Comparison of ENCODE assay signal across 8 cellular contexts in genomic region chr2:24920813-24921441, GRCh38. TPM values are rescaled to one million over a fixed set of nuclear protein-coding genes. Genes with fewer than 3 reads are reported as not detected.
DNase-seq lines count a peak whose midpoint lies in the region; ATAC-seq, FAIRE-seq and TF ChIP-seq lines count a peak whose summit lies in the region.

No MANE protein-coding gene starts in this region.

- intact Hi-C loops in body of pancreas (cut with DNase I), result no loop called here

- no peak overlapping the region for H3K9ac ChIP-seq in neuronal stem cell (ENCODE audit: low read depth, low read length, poor library complexity)

- TF ChIP-seq CTCF in BE2C (IDR thresholded peaks at IDR 0.05; ENCODE audit: low read depth, low read length), result peak; percentile 59
- TF ChIP-seq CTCF in body of pancreas (IDR thresholded peaks at IDR 0.05), result no peak

- no peak overlapping the region for H2BK15ac ChIP-seq in neuronal stem cell (ENCODE audit: low read length)

- H3K18ac ChIP-seq in neuronal stem cell (ENCODE audit: low read length), result peak overlapping the region; percentile 52

- H2BK120ac ChIP-seq in neuronal stem cell (ENCODE audit: low read depth, low read length), result no peak overlapping the region

- DNase-seq in BE2C (no peak), GM18507 (ENCODE audit: extremely low spot score, insufficient read length, low read depth) (no peak), SHP77 (lab: John Stamatoyannopoulos, UW) (peak; percentile 40 to 54), neuronal stem cell (ENCODE audit: low spot score) (no peak), body of pancreas (no peak), NCI-H187 (lab: John Stamatoyannopoulos, UW) (no peak)
- no peak for DNase-seq in effector memory CD4-positive, alpha-beta T cell

- H3K36me3 ChIP-seq in BE2C, result no peaks in the 10 kb centered on the region
- H3K36me3 ChIP-seq in effector memory CD4-positive, alpha-beta T cell (ENCODE audit: control insufficient read depth, insufficient read depth, low read length), result no peaks in the 10 kb centered on the region
- peaks cover 13 to 26% of the 10 kb centered on the region in 2 donors for H3K36me3 ChIP-seq in neuronal stem cell (replicated peaks in 1 of 2; ENCODE audit: control insufficient read depth in 2 of 2, insufficient read depth in 2 of 2, low read length in 2 of 2)
- no peaks in the 10 kb centered on the region for H3K36me3 ChIP-seq in body of pancreas (replicated peaks in 1 of 2; ENCODE audit: insufficient read depth in 1 of 2, low read depth in 2 of 2)

- H3K14ac ChIP-seq in neuronal stem cell (ENCODE audit: low read length), result no peak overlapping the region

- no peak for TF ChIP-seq POLR2A in body of pancreas (IDR thresholded peaks at IDR 0.05)

- no CpG with 5 or more reads among the region's 13 CpGs for WGBS in neuronal stem cell (ENCODE audit: extremely low coverage in 2 of 2, insufficient read length in 2 of 2, insufficient replicate concordance in 1 of 2), 2 donors
- WGBS in body of pancreas, 2 donors, result 27% methylated on average over 12 to 13 of the region's 13 CpGs

- H2AFZ ChIP-seq in neuronal stem cell (ENCODE audit: low read length), result peak overlapping the region; percentile 94

- H3K23ac ChIP-seq in neuronal stem cell (ENCODE audit: low read depth, low read length, poor library complexity), result no peak overlapping the region

- no peak overlapping the region for H4K91ac ChIP-seq in neuronal stem cell (ENCODE audit: low read depth, low read length, poor library complexity)

- peak overlapping the region; percentile 34 for H3K27ac ChIP-seq in effector memory CD4-positive, alpha-beta T cell (ENCODE audit: insufficient read depth, low read length, poor library complexity, severe bottlenecking)
- H3K27ac ChIP-seq in neuronal stem cell (replicated peaks; ENCODE audit: low read length) (no peak overlapping the region), body of pancreas (peak overlapping the region in 1 of 4 donors; percentile 4)

- H3K4me1 ChIP-seq in BE2C (no peaks in the 10 kb centered on the region), neuronal stem cell (ENCODE audit: control insufficient read depth in 2 of 2, insufficient read depth in 1 of 2, low read depth in 1 of 2, low read length in 2 of 2) (peaks cover 2 to 11% of the 10 kb centered on the region in 2 donors), body of pancreas (peaks cover 13% of the 10 kb centered on the region)
- peaks cover 32% of the 10 kb centered on the region for H3K4me1 ChIP-seq in effector memory CD4-positive, alpha-beta T cell (ENCODE audit: control insufficient read depth, insufficient read depth, low read length, poor library complexity, severe bottlenecking)

- no peak for ATAC-seq in GM19463 (IDR thresholded peaks at IDR 0.05; ENCODE audit: unreplicated experiment)
- no peak for ATAC-seq in body of pancreas

- H4K8ac ChIP-seq in neuronal stem cell (ENCODE audit: low read depth, low read length), result no peak overlapping the region

- peak overlapping the region; percentile 68 for H3K4me2 ChIP-seq in neuronal stem cell (ENCODE audit: insufficient read depth, low read length, poor library complexity, severe bottlenecking)

- no peak overlapping the region for H2AK5ac ChIP-seq in neuronal stem cell (ENCODE audit: low read depth, low read length)

- no peak overlapping the region for H3K4ac ChIP-seq in neuronal stem cell (ENCODE audit: low read length)

- H3K27me3 ChIP-seq in BE2C, result no peaks in the 10 kb centered on the region
- H3K27me3 ChIP-seq in effector memory CD4-positive, alpha-beta T cell (replicated peaks; ENCODE audit: control insufficient read depth, insufficient read depth, low read length, poor library complexity, severe bottlenecking), result no peaks in the 10 kb centered on the region
- H3K27me3 ChIP-seq in neuronal stem cell (ENCODE audit: control insufficient read depth in 3 of 3, insufficient read depth in 3 of 3, low read depth in 1 of 3, low read length in 3 of 3), result peaks cover 0 to under 1% (median 0%) of the 10 kb centered on the region in 3 experiments
- H3K27me3 ChIP-seq in body of pancreas, result no peaks in the 10 kb centered on the region

- no peak overlapping the region for H2BK5ac ChIP-seq in neuronal stem cell (ENCODE audit: low read length)

- no peaks in the 10 kb centered on the region for H3K9me3 ChIP-seq in BE2C
- no peaks in the 10 kb centered on the region for H3K9me3 ChIP-seq in effector memory CD4-positive, alpha-beta T cell (ENCODE audit: control insufficient read depth, low read length)
- H3K9me3 ChIP-seq in neuronal stem cell (replicated peaks in 1 of 2; ENCODE audit: control insufficient read depth in 2 of 2, insufficient read depth in 1 of 2, low read depth in 1 of 2, low read length in 2 of 2), result peaks cover 0 to under 1% of the 10 kb centered on the region in 2 donors
- H3K9me3 ChIP-seq in body of pancreas, result no peaks in the 10 kb centered on the region

- H3K79me1 ChIP-seq in neuronal stem cell (ENCODE audit: low read depth, low read length), result peaks cover 9% of the 10 kb centered on the region

- peak; percentile 69 for FAIRE-seq in GM18507 (lab: Jason Lieb, UNC)

- no peak overlapping the region for H2BK12ac ChIP-seq in neuronal stem cell (ENCODE audit: low read length)

- H3K4me3 ChIP-seq in BE2C (ENCODE audit: low read depth, low read length) (peak overlapping the region; percentile 50), neuronal stem cell (ENCODE audit: low read length in 2 of 2) (peak overlapping the region; percentile 60 to 83), body of pancreas (peak overlapping the region in 1 of 2 donors; percentile 33)
- peak overlapping the region; percentile 49 for H3K4me3 ChIP-seq in effector memory CD4-positive, alpha-beta T cell (ENCODE audit: insufficient read depth, low read depth, low read length, poor library complexity, severe bottlenecking)

RNA-seq across cellular contexts. Expression of gene ADCY3, which starts 0.9 kb away (rescaled TPM):
- polyA plus RNA-seq in BE2C (2012; ENCODE audit: insufficient read depth, insufficient read length, low read depth), result 21.5 TPM
- 31.1 TPM for polyA plus RNA-seq in neuronal stem cell (2013, experiment 1 of 2)
- polyA plus RNA-seq in neuronal stem cell (2013, experiment 2 of 2), result 29.1 TPM
- 10 to 100 TPM; 17.1 to 63.9 TPM for total RNA-seq in body of pancreas

RNA-seq across cellular contexts. Expression of gene DNAJC27, which starts 50.8 kb away (rescaled TPM):
- 2.2 TPM for polyA plus RNA-seq in BE2C (2012; ENCODE audit: insufficient read depth, insufficient read length, low read depth)
- 6.1 TPM for polyA plus RNA-seq in neuronal stem cell (2013, experiment 1 of 2)
- 5.5 TPM for polyA plus RNA-seq in neuronal stem cell (2013, experiment 2 of 2)
- 10 to 100 TPM; 11.4 to 58.7 TPM for total RNA-seq in body of pancreas

Comparison
In these comparisons a context has a peak if more than half of its experiments do, and no peak if none do; other contexts are left out.
1. DNase-seq: peak in SHP77 (2 of 2); none in BE2C (single experiment), GM18507 (single experiment), effector memory CD4-positive, alpha-beta T cell (0 of 3), neuronal stem cell (single experiment), body of pancreas (0 of 4) and NCI-H187 (0 of 2).